9 cellular contexts compared by ENCODE assay signal in the genomic region with DNA sequence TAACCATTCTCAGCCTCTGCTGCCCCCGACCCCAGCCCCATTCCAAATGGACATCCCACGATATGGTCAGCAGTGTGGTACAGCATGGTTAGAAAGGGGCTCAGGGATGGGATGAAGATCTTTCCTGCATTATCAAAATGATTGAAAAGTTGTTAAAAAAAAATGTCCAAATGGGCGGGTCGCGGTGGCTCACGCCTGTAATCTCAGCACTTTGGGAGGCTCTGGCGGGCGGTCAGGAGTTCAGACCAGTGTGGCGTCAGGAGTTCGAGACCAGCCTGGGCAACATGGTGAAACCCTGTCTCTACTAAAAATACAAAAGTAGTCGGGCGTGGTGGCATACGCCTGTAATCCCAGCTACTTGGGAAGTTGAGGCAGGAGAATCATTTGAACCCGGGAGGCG. TPM values are rescaled to one million over a fixed set of nuclear protein-coding genes. Genes with fewer than 3 reads are reported as not detected.
DNase-seq lines count a peak whose midpoint lies in the region; ATAC-seq and TF ChIP-seq lines count a peak whose summit lies in the region.
"Had no signal": no experiment of that assay in that cellular context is flagged by ENCODE, and none has a peak within 500 bp of the region (broad histone marks: within the 10 kb centered on the region; RNA-seq: fewer than 3 reads in every experiment).

No MANE protein-coding gene starts in this region.

- H3K27ac ChIP-seq in Karpas-422 (ENCODE audit: low read length): no peak overlapping the region
- H3K27ac ChIP-seq in caudate nucleus (ENCODE audit: low read depth, low read length): peak overlapping the region; percentile 76

- DNase-seq in AG10803 (ENCODE audit: low read depth) (no peak), Karpas-422 (no peak), caudate nucleus (lab: John Stamatoyannopoulos, UW) (no peak), dedifferentiated amniotic fluid mesenchymal stem cell (ENCODE audit: extremely low spot score) (no peak), MV-4-11 (lab: John Stamatoyannopoulos, UW) (no peak)
- DNase-seq in natural killer cell treated with Interleukin-12 subunit alpha and Interleukin-12 subunit beta and Interleukin-15 and Interleukin-18, amount 100 ng/mL, for 72 hours (ENCODE audit: low spot score): no peak

- peaks cover 44% of the 10 kb centered on the region for H3K79me2 ChIP-seq in Karpas-422 (ENCODE audit: low read length)

- no peaks in the 10 kb centered on the region for H3K36me3 Mint-ChIP-seq in natural killer cell treated with Interleukin-12 subunit alpha and Interleukin-12 subunit beta and Interleukin-15 and Interleukin-18, amount 100 ng/mL, for 72 hours

- peak overlapping the region; percentile 61 for H3K4me2 ChIP-seq in Karpas-422 (ENCODE audit: low read depth, low read length, poor library complexity, severe bottlenecking)

- H3K27me3 Mint-ChIP-seq in natural killer cell treated with Interleukin-12 subunit alpha and Interleukin-12 subunit beta and Interleukin-15 and Interleukin-18, amount 100 ng/mL, for 72 hours: no peaks in the 10 kb centered on the region

- H3K36me3 ChIP-seq in Karpas-422 (ENCODE audit: insufficient read depth, low read length): peaks cover 19% of the 10 kb centered on the region

- H2AFZ ChIP-seq in Karpas-422 (ENCODE audit: low read length): 0 out of 2 replicates have a peak overlapping the region, but pooled peaks have one; percentile 42

- H3K9me3 ChIP-seq in Karpas-422 (ENCODE audit: low read length): no peaks in the 10 kb centered on the region

- H3K4me3 ChIP-seq in AG10803 (ENCODE audit: low read length) (peak overlapping the region; percentile 89), Karpas-422 (ENCODE audit: low read length) (peak overlapping the region; percentile 92)

- peak overlapping the region; percentile 96 for H3K4me3 Mint-ChIP-seq in natural killer cell treated with Interleukin-12 subunit alpha and Interleukin-12 subunit beta and Interleukin-15 and Interleukin-18, amount 100 ng/mL, for 72 hours

- H3K4me1 ChIP-seq in Karpas-422 (ENCODE audit: low read length): peaks cover 9% of the 10 kb centered on the region

- H3K4me1 Mint-ChIP-seq in natural killer cell treated with Interleukin-12 subunit alpha and Interleukin-12 subunit beta and Interleukin-15 and Interleukin-18, amount 100 ng/mL, for 72 hours (ENCODE audit: low read depth in 2 of 2): peaks cover 23 to 29% of the 10 kb centered on the region in 2 donors

- no peaks in the 10 kb centered on the region for H3K9me2 ChIP-seq in Karpas-422 (replicated peaks; ENCODE audit: insufficient read depth, low read length)

- no peaks in the 10 kb centered on the region for H3K9me3 Mint-ChIP-seq in natural killer cell treated with Interleukin-12 subunit alpha and Interleukin-12 subunit beta and Interleukin-15 and Interleukin-18, amount 100 ng/mL, for 72 hours

- no peak for TF ChIP-seq CTCF in AG10803 (conservative IDR thresholded peaks at IDR 0.05; ENCODE audit: low read length)

- peak overlapping the region; percentile 87 to 95 for H3K27ac Mint-ChIP-seq in natural killer cell treated with Interleukin-12 subunit alpha and Interleukin-12 subunit beta and Interleukin-15 and Interleukin-18, amount 100 ng/mL, for 72 hours

- peak overlapping the region; percentile 44 for H3K9ac ChIP-seq in Karpas-422 (ENCODE audit: low read length)

- ATAC-seq in natural killer cell treated with Interleukin-12 subunit alpha and Interleukin-12 subunit beta and Interleukin-15 and Interleukin-18, amount 100 ng/mL, for 72 hours: no peak
- ATAC-seq in GM18502 (IDR thresholded peaks at IDR 0.05; ENCODE audit: poor library complexity, unreplicated experiment) (no peak), HG03460 (IDR thresholded peaks at IDR 0.05; ENCODE audit: unreplicated experiment) (no peak)

- no peaks in the 10 kb centered on the region for H4K20me1 ChIP-seq in Karpas-422 (ENCODE audit: insufficient read depth, low read depth, low read length)

- H3K27me3 ChIP-seq in Karpas-422 (ENCODE audit: low read length): no peaks in the 10 kb centered on the region
- H3K27me3 ChIP-seq: brain microvascular endothelial cell had no signal

RNA-seq across cellular contexts. Expression of a gene that starts 54.3 kb away (rescaled TPM):
- 15.7 and 35.1 TPM in 2 replicates for total RNA-seq in Karpas-422 (2014; rRNA removed; shearing (Covaris generic); ENCODE audit: low replicate concordance)
- 10 to 100 TPM; 10.5 to 13.4 TPM for total RNA-seq in natural killer cell treated with Interleukin-12 subunit alpha and Interleukin-12 subunit beta and Interleukin-15 and Interleukin-18, amount 100 ng/mL, for 72 hours
